1 cellular context compared by ENCODE assay signal in genomic region chr18:31679806-31680793, GRCh38.
TF ChIP-seq lines count a peak whose summit lies in the region.

No MANE protein-coding gene starts in this region.

TF ChIP-seq in GM23338, 12 proteins besides CTCF, POLR2A, EP300 and RAD21 (continued from another document):
- no peak for TF ChIP-seq ZNF462 (CRISPR knock-in tag; IDR thresholded peaks at IDR 0.05)
- no peak for TF ChIP-seq NANOG (IDR thresholded peaks at IDR 0.05; ENCODE audit: borderline replicate concordance)
TF ChIP-seq in GM23338: peak in this region for 0.
